In genomic region chr3:120742198-120743080, GRCh38 we compare ENCODE assay signal across 8 cellular contexts. TPM values are rescaled to one million over a fixed set of nuclear protein-coding genes. Genes with fewer than 3 reads are reported as not detected.
A peak's percentile ranks its signal among the peaks of the same experiment; 100 is the strongest.
DNase-seq lines count a peak whose midpoint lies in the region; ATAC-seq, FAIRE-seq and TF ChIP-seq lines count a peak whose summit lies in the region.

GTF2E1 (plus strand) TSS chr3:120742744; CDS start chr3:120750553, 7,809 bp downstream.
RABL3 (minus strand) TSS chr3:120742516; CDS start chr3:120742507, 9 bp downstream.

- H3K27ac ChIP-seq in right atrium auricular region (peak within 1 kb of the TSS; percentile 96 to 97), psoas muscle (peak within 1 kb of the TSS; percentile 95)

- intact Hi-C loops in T-helper 2 cell treated with Interferon-gamma antibody and Interleukin-4, amounts not matched to agents 100 ng/mL and 5 ng/mL, for 36 hours (cut with micrococcal nuclease), result loop anchor here (1.0 to 5.0 kb wide), 13 partner anchors 23 to 1640 kb away; partner anchors contain the start of genes CFAP91, COX17, FAM162A and GSK3B
- intact Hi-C loops in psoas muscle (cut with DNase I), result loop anchor here (5.0 kb wide), 1 partner anchor 145 kb away; the partner anchor contains the start of gene NDUFB4 (in 2 of the 2)

- H3K9me3 ChIP-seq in right atrium auricular region, result no peaks in the 10 kb centered on the region
- peaks cover 2% of the 10 kb centered on the region for H3K9me3 ChIP-seq in psoas muscle

- peak within 1 kb of the TSS; percentile 81 to 83 for H3K4me3 ChIP-seq in right atrium auricular region
- peak within 1 kb of the TSS; percentile 80 for H3K4me3 ChIP-seq in psoas muscle

- DNase-seq in NCI-H187 treated with DMSO at 0.1 percent for 48 hours (lab: John Stamatoyannopoulos, UW) (peak; percentile 94), anterior cingulate cortex (lab: John Stamatoyannopoulos, UW) (peak; percentile 90 to 100 (median 97)), right atrium auricular region (ENCODE audit: low spot score) (peak; percentile 99), psoas muscle (peak; percentile 96 to 97), urothelium cell line (ENCODE audit: low spot score) (peak; percentile 99)

- H3K4me1 ChIP-seq in right atrium auricular region (peaks cover 0 to 19% of the 10 kb centered on the region in 2 donors), psoas muscle (peaks cover 12% of the 10 kb centered on the region)

- TF ChIP-seq CTCF in right atrium auricular region (IDR thresholded peaks at IDR 0.05) (no peak), psoas muscle (IDR thresholded peaks at IDR 0.05) (no peak)

- H3K27me3 ChIP-seq in right atrium auricular region, result no peaks in the 10 kb centered on the region
- H3K27me3 ChIP-seq in psoas muscle (ENCODE audit: insufficient read depth in 3 of 3, low read length in 2 of 3), result no peaks in the 10 kb centered on the region

- FAIRE-seq in urothelium cell line (lab: Jason Lieb, UNC), result peak; percentile 90

- WGBS in psoas muscle, 3 donors, result 0 to 1% (median 0%) methylated on average over 52 of the region's 52 CpGs

- H3K36me3 ChIP-seq in right atrium auricular region (no peaks in the 10 kb centered on the region), psoas muscle (ENCODE audit: insufficient read depth in 1 of 2, low read depth in 1 of 2) (no peaks in the 10 kb centered on the region)

- ATAC-seq in GM18499 (IDR thresholded peaks at IDR 0.05; ENCODE audit: insufficient read depth, unreplicated experiment) (peak; percentile 99), HG02943 (IDR thresholded peaks at IDR 0.05; ENCODE audit: low read depth, unreplicated experiment) (peak; percentile 100), psoas muscle (peak; percentile 98 to 100 (median 100))

RNA-seq across cellular contexts. Expression of gene GTF2E1, which starts in this region (rescaled TPM):
- 27.0 and 27.2 TPM in 2 replicates for total RNA-seq in T-helper 2 cell treated with Interferon-gamma antibody and Interleukin-4, amounts not matched to agents 100 ng/mL and 5 ng/mL, for 36 hours
- total RNA-seq in right atrium auricular region (1 to 10 TPM; 6.8 to 9.6 TPM), psoas muscle (10 to 100 TPM; 11.3 to 16.1 (median 12.8) TPM)
- 10 to 100 TPM in 1 of 3 donors, 1 to 10 TPM in 2; 5.0 to 19.8 (median 7.9) TPM for polyA plus RNA-seq in psoas muscle

RNA-seq across cellular contexts. Expression of gene RABL3, which starts in this region (rescaled TPM):
- total RNA-seq in T-helper 2 cell treated with Interferon-gamma antibody and Interleukin-4, amounts not matched to agents 100 ng/mL and 5 ng/mL, for 36 hours, result 26.4 and 28.8 TPM in 2 replicates
- total RNA-seq in right atrium auricular region (10 to 100 TPM in 1 of 2 donors, 1 to 10 TPM in 1; 7.6 to 14.2 TPM), psoas muscle (10 to 100 TPM; 21.0 to 34.0 (median 27.6) TPM)
- 10 to 100 TPM; 10.3 to 23.0 (median 19.9) TPM for polyA plus RNA-seq in psoas muscle

Comparison
In these comparisons a context has a peak if more than half of its experiments do, and no peak if none do; other contexts are left out.
1. Peak in every context shown above with its lines: DNase-seq, ATAC-seq, H3K4me3 ChIP-seq and H3K27ac ChIP-seq.